In the genomic region with DNA sequence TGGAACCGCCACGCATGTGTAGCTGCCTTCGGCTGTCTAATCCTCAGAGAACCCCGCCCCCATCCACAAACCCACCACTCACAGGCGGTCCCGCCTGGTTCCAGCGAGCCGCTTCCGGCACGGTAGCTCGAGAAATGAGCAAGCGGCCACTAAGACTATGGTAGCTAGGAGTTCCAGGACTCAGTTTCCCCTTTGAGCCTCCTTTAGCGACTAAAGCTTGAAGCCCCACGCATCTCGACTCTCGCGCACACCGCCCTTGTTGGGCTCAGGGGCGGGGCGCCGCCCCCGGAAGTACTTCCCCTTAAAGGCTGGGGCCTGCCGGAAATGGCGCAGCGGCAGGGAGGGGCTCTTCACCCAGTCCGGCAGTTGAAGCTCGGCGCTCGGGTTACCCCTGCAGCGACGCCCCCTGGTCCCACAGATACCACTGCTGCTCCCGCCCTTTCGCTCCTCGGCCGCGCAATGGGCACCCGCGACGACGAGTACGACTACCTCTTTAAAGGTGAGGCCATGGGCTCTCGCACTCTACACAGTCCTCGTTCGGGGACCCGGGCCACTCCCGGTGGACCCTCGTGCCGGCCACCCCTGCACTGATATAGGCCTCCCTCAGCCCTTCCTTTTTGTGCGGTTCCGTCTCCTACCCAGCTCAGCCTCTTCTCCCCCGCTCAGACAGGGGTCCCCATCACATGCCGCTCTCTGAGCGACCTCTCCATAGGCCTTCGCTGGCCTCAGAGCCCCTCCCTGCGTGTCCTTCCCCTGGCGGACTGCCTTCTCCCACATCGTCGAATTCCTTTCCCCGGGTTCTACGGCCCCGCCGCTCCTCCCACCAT, we compare ENCODE assay signal across 1 cellular context.
TF ChIP-seq lines count a peak whose summit lies in the region.

A gene (plus strand): TSS at position 365 of the 827 bp plus-strand sequence. CDS start 95 bp downstream, at position 460.

TF ChIP-seq in HepG2, 621 proteins besides CTCF, POLR2A, EP300 and RAD21 (continued from another document and continues in another):
- TF ChIP-seq, protein P1, sequence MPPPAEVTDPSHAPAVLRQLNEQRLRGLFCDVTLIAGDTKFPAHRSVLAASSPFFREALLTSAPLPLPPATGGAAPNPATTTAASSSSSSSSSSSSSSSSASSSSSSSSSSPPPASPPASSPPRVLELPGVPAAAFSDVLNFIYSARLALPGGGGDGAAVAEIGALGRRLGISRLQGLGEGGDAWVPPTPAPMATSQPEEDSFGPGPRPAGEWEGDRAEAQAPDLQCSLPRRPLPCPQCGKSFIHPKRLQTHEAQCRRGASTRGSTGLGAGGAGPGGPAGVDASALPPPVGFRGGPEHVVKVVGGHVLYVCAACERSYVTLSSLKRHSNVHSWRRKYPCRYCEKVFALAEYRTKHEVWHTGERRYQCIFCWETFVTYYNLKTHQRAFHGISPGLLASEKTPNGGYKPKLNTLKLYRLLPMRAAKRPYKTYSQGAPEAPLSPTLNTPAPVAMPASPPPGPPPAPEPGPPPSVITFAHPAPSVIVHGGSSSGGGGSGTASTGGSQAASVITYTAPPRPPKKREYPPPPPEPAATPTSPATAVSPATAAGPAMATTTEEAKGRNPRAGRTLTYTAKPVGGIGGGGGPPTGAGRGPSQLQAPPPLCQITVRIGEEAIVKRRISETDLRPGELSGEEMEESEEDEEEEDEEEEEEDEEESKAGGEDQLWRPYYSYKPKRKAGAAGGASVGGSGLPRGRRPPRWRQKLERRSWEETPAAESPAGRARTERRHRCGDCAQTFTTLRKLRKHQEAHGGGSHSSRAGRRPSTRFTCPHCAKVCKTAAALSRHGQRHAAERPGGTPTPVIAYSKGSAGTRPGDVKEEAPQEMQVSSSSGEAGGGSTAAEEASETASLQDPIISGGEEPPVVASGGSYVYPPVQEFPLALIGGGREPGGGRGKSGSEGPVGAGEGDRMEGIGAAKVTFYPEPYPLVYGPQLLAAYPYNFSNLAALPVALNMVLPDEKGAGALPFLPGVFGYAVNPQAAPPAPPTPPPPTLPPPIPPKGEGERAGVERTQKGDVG (CRISPR knock-in tag; IDR thresholded peaks at IDR 0.05; ENCODE audit: borderline replicate concordance) = 0 out of 2 replicates have a peak, but pooled peaks have one; percentile 58
- TF ChIP-seq ZNF772 (CRISPR knock-in tag; IDR thresholded peaks at IDR 0.05) = peak; percentile 79; the same call in 1 of the 2 replicates
- no peak for TF ChIP-seq HDAC6 (IDR thresholded peaks at IDR 0.05; ENCODE audit: low read depth, low read length)
- peak; percentile 65; the same call in 1 of the 2 replicates for TF ChIP-seq CAMTA2 (CRISPR knock-in tag; IDR thresholded peaks at IDR 0.05; ENCODE audit: borderline replicate concordance)
- peak; percentile 55; the same call in 1 of the 2 replicates for TF ChIP-seq NFYC (CRISPR knock-in tag; IDR thresholded peaks at IDR 0.05)
- 0 out of 2 replicates have a peak, but pooled peaks have one; percentile 61 for TF ChIP-seq RFXANK (CRISPR knock-in tag; IDR thresholded peaks at IDR 0.05)
- no peak for TF ChIP-seq MATR3 (CRISPR knock-in tag; IDR thresholded peaks at IDR 0.05)
- TF ChIP-seq ZNF326 (CRISPR knock-in tag; IDR thresholded peaks at IDR 0.05; ENCODE audit: borderline replicate concordance) = no peak
- TF ChIP-seq RBM39 (IDR thresholded peaks at IDR 0.05; ENCODE audit: low read depth, low read length, poor library complexity, severe bottlenecking) = no peak
- TF ChIP-seq, protein P2, sequence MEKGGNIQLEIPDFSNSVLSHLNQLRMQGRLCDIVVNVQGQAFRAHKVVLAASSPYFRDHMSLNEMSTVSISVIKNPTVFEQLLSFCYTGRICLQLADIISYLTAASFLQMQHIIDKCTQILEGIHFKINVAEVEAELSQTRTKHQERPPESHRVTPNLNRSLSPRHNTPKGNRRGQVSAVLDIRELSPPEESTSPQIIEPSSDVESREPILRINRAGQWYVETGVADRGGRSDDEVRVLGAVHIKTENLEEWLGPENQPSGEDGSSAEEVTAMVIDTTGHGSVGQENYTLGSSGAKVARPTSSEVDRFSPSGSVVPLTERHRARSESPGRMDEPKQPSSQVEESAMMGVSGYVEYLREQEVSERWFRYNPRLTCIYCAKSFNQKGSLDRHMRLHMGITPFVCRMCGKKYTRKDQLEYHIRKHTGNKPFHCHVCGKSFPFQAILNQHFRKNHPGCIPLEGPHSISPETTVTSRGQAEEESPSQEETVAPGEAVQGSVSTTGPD (CRISPR knock-in tag; IDR thresholded peaks at IDR 0.05) = peak; percentile 13
- TF ChIP-seq ZFP41 (CRISPR knock-in tag; IDR thresholded peaks at IDR 0.05; ENCODE audit: borderline replicate concordance) = peak; percentile 31; the same call in 1 of the 2 replicates
- TF ChIP-seq, protein P3, sequence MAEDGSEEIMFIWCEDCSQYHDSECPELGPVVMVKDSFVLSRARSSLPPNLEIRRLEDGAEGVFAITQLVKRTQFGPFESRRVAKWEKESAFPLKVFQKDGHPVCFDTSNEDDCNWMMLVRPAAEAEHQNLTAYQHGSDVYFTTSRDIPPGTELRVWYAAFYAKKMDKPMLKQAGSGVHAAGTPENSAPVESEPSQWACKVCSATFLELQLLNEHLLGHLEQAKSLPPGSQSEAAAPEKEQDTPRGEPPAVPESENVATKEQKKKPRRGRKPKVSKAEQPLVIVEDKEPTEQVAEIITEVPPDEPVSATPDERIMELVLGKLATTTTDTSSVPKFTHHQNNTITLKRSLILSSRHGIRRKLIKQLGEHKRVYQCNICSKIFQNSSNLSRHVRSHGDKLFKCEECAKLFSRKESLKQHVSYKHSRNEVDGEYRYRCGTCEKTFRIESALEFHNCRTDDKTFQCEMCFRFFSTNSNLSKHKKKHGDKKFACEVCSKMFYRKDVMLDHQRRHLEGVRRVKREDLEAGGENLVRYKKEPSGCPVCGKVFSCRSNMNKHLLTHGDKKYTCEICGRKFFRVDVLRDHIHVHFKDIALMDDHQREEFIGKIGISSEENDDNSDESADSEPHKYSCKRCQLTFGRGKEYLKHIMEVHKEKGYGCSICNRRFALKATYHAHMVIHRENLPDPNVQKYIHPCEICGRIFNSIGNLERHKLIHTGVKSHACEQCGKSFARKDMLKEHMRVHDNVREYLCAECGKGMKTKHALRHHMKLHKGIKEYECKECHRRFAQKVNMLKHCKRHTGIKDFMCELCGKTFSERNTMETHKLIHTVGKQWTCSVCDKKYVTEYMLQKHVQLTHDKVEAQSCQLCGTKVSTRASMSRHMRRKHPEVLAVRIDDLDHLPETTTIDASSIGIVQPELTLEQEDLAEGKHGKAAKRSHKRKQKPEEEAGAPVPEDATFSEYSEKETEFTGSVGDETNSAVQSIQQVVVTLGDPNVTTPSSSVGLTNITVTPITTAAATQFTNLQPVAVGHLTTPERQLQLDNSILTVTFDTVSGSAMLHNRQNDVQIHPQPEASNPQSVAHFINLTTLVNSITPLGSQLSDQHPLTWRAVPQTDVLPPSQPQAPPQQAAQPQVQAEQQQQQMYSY (CRISPR knock-in tag; IDR thresholded peaks at IDR 0.05) = no peak
- no peak for TF ChIP-seq ZNF552 (CRISPR knock-in tag; IDR thresholded peaks at IDR 0.05; ENCODE audit: borderline replicate concordance)
- TF ChIP-seq, protein P4, sequence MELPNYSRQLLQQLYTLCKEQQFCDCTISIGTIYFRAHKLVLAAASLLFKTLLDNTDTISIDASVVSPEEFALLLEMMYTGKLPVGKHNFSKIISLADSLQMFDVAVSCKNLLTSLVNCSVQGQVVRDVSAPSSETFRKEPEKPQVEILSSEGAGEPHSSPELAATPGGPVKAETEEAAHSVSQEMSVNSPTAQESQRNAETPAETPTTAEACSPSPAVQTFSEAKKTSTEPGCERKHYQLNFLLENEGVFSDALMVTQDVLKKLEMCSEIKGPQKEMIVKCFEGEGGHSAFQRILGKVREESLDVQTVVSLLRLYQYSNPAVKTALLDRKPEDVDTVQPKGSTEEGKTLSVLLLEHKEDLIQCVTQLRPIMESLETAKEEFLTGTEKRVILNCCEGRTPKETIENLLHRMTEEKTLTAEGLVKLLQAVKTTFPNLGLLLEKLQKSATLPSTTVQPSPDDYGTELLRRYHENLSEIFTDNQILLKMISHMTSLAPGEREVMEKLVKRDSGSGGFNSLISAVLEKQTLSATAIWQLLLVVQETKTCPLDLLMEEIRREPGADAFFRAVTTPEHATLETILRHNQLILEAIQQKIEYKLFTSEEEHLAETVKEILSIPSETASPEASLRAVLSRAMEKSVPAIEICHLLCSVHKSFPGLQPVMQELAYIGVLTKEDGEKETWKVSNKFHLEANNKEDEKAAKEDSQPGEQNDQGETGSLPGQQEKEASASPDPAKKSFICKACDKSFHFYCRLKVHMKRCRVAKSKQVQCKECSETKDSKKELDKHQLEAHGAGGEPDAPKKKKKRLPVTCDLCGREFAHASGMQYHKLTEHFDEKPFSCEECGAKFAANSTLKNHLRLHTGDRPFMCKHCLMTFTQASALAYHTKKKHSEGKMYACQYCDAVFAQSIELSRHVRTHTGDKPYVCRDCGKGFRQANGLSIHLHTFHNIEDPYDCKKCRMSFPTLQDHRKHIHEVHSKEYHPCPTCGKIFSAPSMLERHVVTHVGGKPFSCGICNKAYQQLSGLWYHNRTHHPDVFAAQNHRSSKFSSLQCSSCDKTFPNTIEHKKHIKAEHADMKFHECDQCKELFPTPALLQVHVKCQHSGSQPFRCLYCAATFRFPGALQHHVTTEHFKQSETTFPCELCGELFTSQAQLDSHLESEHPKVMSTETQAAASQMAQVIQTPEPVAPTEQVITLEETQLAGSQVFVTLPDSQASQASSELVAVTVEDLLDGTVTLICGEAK (IDR thresholded peaks at IDR 0.05) = peak; percentile 84
- TF ChIP-seq, protein P4 (CRISPR knock-in tag; IDR thresholded peaks at IDR 0.05) = peak; percentile 76; the same call in 1 of the 2 replicates
- no peak for TF ChIP-seq ZNF773 (CRISPR knock-in tag; IDR thresholded peaks at IDR 0.05; ENCODE audit: borderline replicate concordance)
- peak; percentile 31; the same call in 1 of the 2 replicates for TF ChIP-seq FOXC1 (CRISPR knock-in tag; IDR thresholded peaks at IDR 0.05; ENCODE audit: borderline replicate concordance)
- TF ChIP-seq, protein P5, sequence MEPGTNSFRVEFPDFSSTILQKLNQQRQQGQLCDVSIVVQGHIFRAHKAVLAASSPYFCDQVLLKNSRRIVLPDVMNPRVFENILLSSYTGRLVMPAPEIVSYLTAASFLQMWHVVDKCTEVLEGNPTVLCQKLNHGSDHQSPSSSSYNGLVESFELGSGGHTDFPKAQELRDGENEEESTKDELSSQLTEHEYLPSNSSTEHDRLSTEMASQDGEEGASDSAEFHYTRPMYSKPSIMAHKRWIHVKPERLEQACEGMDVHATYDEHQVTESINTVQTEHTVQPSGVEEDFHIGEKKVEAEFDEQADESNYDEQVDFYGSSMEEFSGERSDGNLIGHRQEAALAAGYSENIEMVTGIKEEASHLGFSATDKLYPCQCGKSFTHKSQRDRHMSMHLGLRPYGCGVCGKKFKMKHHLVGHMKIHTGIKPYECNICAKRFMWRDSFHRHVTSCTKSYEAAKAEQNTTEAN (CRISPR knock-in tag; conservative IDR thresholded peaks at IDR 0.05) = no peak
- TF ChIP-seq IRF2 (CRISPR knock-in tag; IDR thresholded peaks at IDR 0.05) = peak; percentile 58; the same call in 1 of the 2 replicates
- TF ChIP-seq, protein P6, sequence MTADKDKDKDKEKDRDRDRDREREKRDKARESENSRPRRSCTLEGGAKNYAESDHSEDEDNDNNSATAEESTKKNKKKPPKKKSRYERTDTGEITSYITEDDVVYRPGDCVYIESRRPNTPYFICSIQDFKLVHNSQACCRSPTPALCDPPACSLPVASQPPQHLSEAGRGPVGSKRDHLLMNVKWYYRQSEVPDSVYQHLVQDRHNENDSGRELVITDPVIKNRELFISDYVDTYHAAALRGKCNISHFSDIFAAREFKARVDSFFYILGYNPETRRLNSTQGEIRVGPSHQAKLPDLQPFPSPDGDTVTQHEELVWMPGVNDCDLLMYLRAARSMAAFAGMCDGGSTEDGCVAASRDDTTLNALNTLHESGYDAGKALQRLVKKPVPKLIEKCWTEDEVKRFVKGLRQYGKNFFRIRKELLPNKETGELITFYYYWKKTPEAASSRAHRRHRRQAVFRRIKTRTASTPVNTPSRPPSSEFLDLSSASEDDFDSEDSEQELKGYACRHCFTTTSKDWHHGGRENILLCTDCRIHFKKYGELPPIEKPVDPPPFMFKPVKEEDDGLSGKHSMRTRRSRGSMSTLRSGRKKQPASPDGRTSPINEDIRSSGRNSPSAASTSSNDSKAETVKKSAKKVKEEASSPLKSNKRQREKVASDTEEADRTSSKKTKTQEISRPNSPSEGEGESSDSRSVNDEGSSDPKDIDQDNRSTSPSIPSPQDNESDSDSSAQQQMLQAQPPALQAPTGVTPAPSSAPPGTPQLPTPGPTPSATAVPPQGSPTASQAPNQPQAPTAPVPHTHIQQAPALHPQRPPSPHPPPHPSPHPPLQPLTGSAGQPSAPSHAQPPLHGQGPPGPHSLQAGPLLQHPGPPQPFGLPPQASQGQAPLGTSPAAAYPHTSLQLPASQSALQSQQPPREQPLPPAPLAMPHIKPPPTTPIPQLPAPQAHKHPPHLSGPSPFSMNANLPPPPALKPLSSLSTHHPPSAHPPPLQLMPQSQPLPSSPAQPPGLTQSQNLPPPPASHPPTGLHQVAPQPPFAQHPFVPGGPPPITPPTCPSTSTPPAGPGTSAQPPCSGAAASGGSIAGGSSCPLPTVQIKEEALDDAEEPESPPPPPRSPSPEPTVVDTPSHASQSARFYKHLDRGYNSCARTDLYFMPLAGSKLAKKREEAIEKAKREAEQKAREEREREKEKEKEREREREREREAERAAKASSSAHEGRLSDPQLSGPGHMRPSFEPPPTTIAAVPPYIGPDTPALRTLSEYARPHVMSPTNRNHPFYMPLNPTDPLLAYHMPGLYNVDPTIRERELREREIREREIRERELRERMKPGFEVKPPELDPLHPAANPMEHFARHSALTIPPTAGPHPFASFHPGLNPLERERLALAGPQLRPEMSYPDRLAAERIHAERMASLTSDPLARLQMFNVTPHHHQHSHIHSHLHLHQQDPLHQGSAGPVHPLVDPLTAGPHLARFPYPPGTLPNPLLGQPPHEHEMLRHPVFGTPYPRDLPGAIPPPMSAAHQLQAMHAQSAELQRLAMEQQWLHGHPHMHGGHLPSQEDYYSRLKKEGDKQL (CRISPR knock-in tag; IDR thresholded peaks at IDR 0.05; ENCODE audit: low read depth) = no peak
